Comparison of ENCODE assay signal across 14 cellular contexts in the genomic region with DNA sequence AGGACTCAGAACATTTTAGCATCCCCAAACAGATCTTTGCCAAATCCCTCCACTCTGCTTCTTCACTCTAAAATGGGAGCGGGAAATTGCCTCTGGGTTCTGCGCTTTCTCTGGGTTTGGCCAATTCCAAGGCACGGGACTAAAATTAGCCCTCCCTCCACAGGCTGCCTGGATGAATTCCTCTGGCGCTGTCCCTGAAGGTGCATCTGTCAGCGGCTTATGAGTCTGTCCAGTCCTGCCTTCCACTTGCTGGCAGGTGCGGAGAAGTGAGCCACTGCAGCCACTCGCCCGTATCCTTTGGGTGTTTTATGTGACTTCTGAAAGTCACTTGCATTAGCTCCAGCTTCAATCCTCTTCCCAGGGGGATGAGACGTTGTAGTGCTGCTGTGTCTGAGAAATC.
DNase-seq lines count a peak whose midpoint lies in the region; ATAC-seq and TF ChIP-seq lines count a peak whose summit lies in the region.
"Had no signal": no experiment of that assay in that cellular context is flagged by ENCODE, and none has a peak within 500 bp of the region (broad histone marks: within the 10 kb centered on the region; RNA-seq: fewer than 3 reads in every experiment).

No MANE protein-coding gene starts in this region.

- in situ Hi-C loops in G401 (cut with HindIII; ENCODE audit: low sequenced_read_pairs) = no loop called here

- H3K36me3 Mint-ChIP-seq in endodermal cell (ENCODE audit: low read depth) = no peaks in the 10 kb centered on the region

- TF ChIP-seq POLR2A in thyroid gland (IDR thresholded peaks at IDR 0.05) = no peak

- 79 to 91% methylated on average over 4 to 9 of the region's 9 CpGs for whole genome bisulfite sequencing in endodermal cell (ENCODE audit: insufficient coverage in 1 of 2, insufficient read length in 1 of 2), 2 experiments
- 65 to 91% methylated on average over 9 of the region's 9 CpGs for WGBS in thyroid gland, 2 donors

- intact Hi-C loops in thyroid gland (cut with DNase I) = no loop called here

- no peaks in the 10 kb centered on the region for H3K27me3 ChIP-seq in cardiac muscle cell
- no peaks in the 10 kb centered on the region for H3K27me3 ChIP-seq in right atrium auricular region
- H3K27me3 ChIP-seq in endodermal cell (ENCODE audit: control insufficient read depth, insufficient read depth, low read length, poor library complexity, severe bottlenecking) = no peaks in the 10 kb centered on the region
- no peaks in the 10 kb centered on the region for H3K27me3 ChIP-seq in thyroid gland

- H3K27me3 Mint-ChIP-seq in endodermal cell (ENCODE audit: insufficient read depth) = no peaks in the 10 kb centered on the region

- H3K9me3 ChIP-seq in cardiac muscle cell (ENCODE audit: low read depth) = no peaks in the 10 kb centered on the region
- peaks cover 0 to 20% of the 10 kb centered on the region in 2 donors for H3K9me3 ChIP-seq in right atrium auricular region
- H3K9me3 ChIP-seq in endodermal cell (ENCODE audit: control insufficient read depth, low read length) = no peaks in the 10 kb centered on the region
- H3K9me3 ChIP-seq in thyroid gland = no peaks in the 10 kb centered on the region

- H3K27ac Mint-ChIP-seq in endodermal cell = no peak overlapping the region
- H3K27ac Mint-ChIP-seq: CD4-positive, alpha-beta memory T cell; HFFc6 had no signal

- H3K4me1 ChIP-seq in cardiac muscle cell (ENCODE audit: low read depth) (peaks cover 21% of the 10 kb centered on the region), right atrium auricular region (peaks cover 0 to 4% of the 10 kb centered on the region in 2 donors), endodermal cell (ENCODE audit: control insufficient read depth, insufficient read depth, low read length) (no peaks in the 10 kb centered on the region), thyroid gland (peaks cover 13 to 19% of the 10 kb centered on the region in 2 donors)

- H3K4me1 Mint-ChIP-seq in endodermal cell = peaks cover 9% of the 10 kb centered on the region

- H3K4me3 ChIP-seq in cardiac muscle cell (no peak overlapping the region), right atrium auricular region (no peak overlapping the region), endodermal cell (ENCODE audit: low read length) (no peak overlapping the region), thyroid gland (replicated peaks in 1 of 3) (no peak overlapping the region)

- H3K9ac ChIP-seq in endodermal cell (ENCODE audit: extremely low read depth, low read length, poor library complexity, severe bottlenecking) = no peak overlapping the region

- DNase-seq in cardiac muscle cell (ENCODE audit: low read depth in 1 of 2, low spot score in 1 of 2) (peak in 1 of 2 donors; percentile 85), right atrium auricular region (ENCODE audit: low spot score) (no peak), G401 (ENCODE audit: low spot score) (peak; percentile 10), endodermal cell (peak; percentile 24), thyroid gland (peak; percentile 10 to 29), activated gamma-delta T cell (lab: John Stamatoyannopoulos, UW) (no peak)
- DNase-seq: ACHN; C1 segment of cervical spinal cord; CD4-positive, alpha-beta memory T cell; DMS79; GDM1; HCEC 1CT; HFFc6 had no signal

- no peak overlapping the region for H3K4me3 Mint-ChIP-seq in endodermal cell
- H3K4me3 Mint-ChIP-seq: CD4-positive, alpha-beta memory T cell; HFFc6 had no signal

- peaks cover 4% of the 10 kb centered on the region for H3K9me3 Mint-ChIP-seq in endodermal cell
- H3K9me3 Mint-ChIP-seq: HFFc6 had no signal

- no peak for ATAC-seq in GM19351 (IDR thresholded peaks at IDR 0.05; ENCODE audit: unreplicated experiment)

- no peaks in the 10 kb centered on the region for H3K36me3 ChIP-seq in cardiac muscle cell
- H3K36me3 ChIP-seq in right atrium auricular region = no peaks in the 10 kb centered on the region
- no peaks in the 10 kb centered on the region for H3K36me3 ChIP-seq in endodermal cell (ENCODE audit: control insufficient read depth, insufficient read depth, low read length)
- H3K36me3 ChIP-seq in thyroid gland = no peaks in the 10 kb centered on the region

- TF ChIP-seq CTCF in cardiac muscle cell (IDR thresholded peaks at IDR 0.05; ENCODE audit: low read depth, low read length) (no peak), right atrium auricular region (IDR thresholded peaks at IDR 0.05) (no peak), endodermal cell (conservative IDR thresholded peaks at IDR 0.05) (no peak), thyroid gland (IDR thresholded peaks at IDR 0.05) (no peak)

- H3K27ac ChIP-seq in cardiac muscle cell (peak overlapping the region; percentile 55), right atrium auricular region (no peak overlapping the region), endodermal cell (ENCODE audit: low read depth, low read length) (no peak overlapping the region), thyroid gland (no peak overlapping the region)

Comparison
In these comparisons a context has a peak if more than half of its experiments do, and no peak if none do; other contexts are left out.
1. DNase-seq: peak in G401 (single experiment), endodermal cell (single experiment) and thyroid gland (2 of 2); none in right atrium auricular region (single experiment) and activated gamma-delta T cell (single experiment).